ENCODE assay signal across 26 cellular contexts in the genomic region with DNA sequence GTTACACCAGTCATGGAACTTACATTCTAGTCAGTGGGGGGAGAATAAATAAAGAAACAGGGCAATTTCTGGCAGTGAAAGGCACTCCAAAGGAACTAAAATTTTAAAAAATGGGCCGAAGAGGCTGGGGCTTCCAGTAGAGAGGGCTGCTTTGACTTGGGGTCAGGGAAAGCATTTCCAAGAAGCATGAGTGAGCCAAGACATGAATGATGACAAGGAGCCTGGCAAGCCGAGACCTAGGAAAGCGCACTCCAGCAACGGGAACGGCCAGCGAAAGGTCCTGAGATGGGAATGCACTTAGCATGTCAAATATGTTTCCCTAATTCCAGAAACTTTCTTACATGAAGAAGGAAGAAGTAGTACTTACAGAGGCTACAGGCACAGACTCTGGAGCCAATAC.
"Had no signal": no experiment of that assay in that cellular context is flagged by ENCODE, and none has a peak within 500 bp of the region (broad histone marks: within the 10 kb centered on the region; RNA-seq: fewer than 3 reads in every experiment).

No MANE protein-coding gene starts in this region.

- H3K4me1 ChIP-seq: left lung, prostate gland had no signal

- H3K36me3 ChIP-seq: heart left ventricle, left lung, neutrophil, ovary, prostate gland, suprapubic skin had no signal

- DNase-seq: activated B cell treated with CpG ODN at 0.5 μM for 24 hours; activated CD4-positive, alpha-beta T cell treated with anti-CD3 and anti-CD28 coated beads, Interleukin-2, amount 50 U/mL, for 1 hour; activated CD8-positive, alpha-beta T cell treated with anti-CD3 and anti-CD28 coated beads for 36 hours; activated gamma-delta T cell treated with Interleukin-2 at 50 U/mL for 16 hours; activated naive CD4-positive, alpha-beta T cell treated with anti-CD3 and anti-CD28 coated beads, Interleukin-2, amount 50 U/mL, for 16 hours; activated T-cell treated with anti-CD3 and anti-CD28 coated beads, Interleukin-2, amount 50 U/mL, for 4 hours; amygdala; effector memory CD8-positive, alpha-beta T cell; erythroblast; foreskin keratinocyte; heart left ventricle; hypothalamus; left lung; mammary epithelial cell; naive B cell; nephron progenitor cell; ovary; retina; stimulated activated naive CD4-positive, alpha-beta T cell; T-helper 1 cell; trophoblast cell had no signal

- H3K9me3 ChIP-seq: heart left ventricle, left lung, neutrophil, ovary, prostate gland, suprapubic skin had no signal

- H3K27ac ChIP-seq: foreskin keratinocyte, left lung, neutrophil, ovary, prostate gland, suprapubic skin had no signal

- FAIRE-seq: colon had no signal

- H3K4me3 ChIP-seq: heart left ventricle, left lung, ovary, prostate gland, suprapubic skin had no signal

- H3K27me3 ChIP-seq: heart left ventricle, left lung, neutrophil, ovary, suprapubic skin had no signal

- ATAC-seq: activated CD8-positive, alpha-beta T cell treated with anti-CD3 and anti-CD28 coated beads for 36 hours; activated T-cell treated with anti-CD3 and anti-CD28 coated beads, Interleukin-2, amount 50 U/mL, for 4 hours; activated T-helper 17 cell treated with anti-CD3 and anti-CD28 coated beads, Interleukin-2, amount 50 U/mL, for 72 hours; effector memory CD8-positive, alpha-beta T cell; foreskin keratinocyte; left lung had no signal
